In the genomic region with DNA sequence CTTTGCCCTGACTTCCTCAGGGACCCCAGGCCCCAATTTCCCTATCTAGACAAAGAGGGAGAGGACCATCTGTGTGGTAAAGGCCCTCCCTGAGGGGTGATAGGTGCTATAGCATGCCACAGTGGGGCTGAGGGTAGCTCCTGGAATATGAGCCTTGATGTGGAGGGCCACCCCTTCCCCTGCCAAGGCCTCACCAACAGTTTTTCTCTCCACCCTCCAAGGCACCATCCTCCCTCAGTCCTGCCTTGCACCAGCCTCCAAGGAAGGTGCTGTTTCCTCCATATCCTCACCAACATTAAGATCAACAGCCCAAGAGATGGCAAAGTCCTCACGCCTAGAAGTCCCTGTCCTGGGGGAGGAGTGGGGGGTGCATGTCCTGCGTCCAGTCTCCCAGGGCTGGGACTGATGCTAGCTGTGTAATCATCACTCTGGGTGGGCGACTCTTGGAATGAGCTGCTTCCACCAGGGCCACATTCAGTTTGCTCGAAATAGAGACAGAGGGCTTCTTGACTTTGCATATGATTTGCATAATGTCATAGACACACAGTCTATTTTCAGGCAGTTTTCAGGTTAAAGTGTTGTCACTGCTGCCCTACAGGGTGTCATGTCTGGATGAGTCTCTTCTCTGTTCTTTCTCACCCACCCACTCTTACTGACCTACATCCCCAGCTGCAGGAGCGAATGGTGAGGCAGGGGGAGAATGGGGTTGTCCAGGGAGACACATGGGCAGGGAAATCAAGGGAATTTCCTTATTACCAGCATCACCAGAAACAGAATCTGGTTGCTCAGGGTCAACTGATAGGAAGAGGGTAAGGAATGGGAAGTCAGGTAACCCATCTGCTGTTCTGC, we compare ENCODE assay signal across 15 cellular contexts. TPM values are rescaled to one million over a fixed set of nuclear protein-coding genes. Genes with fewer than 3 reads are reported as not detected.
DNase-seq lines count a peak whose midpoint lies in the region; ATAC-seq and TF ChIP-seq lines count a peak whose summit lies in the region.
"Had no signal": no experiment of that assay in that cellular context is flagged by ENCODE, and none has a peak within 500 bp of the region (broad histone marks: within the 10 kb centered on the region; RNA-seq: fewer than 3 reads in every experiment).

No MANE protein-coding gene starts in this region.

- H3K4me3 ChIP-seq in BLaER1 treated with 17β-estradiol and CSF1 and Interleukin-3, amounts not matched to agents 10 nM and 100 nM = no peak overlapping the region
- H3K4me3 ChIP-seq in left lung = no peak overlapping the region
- H3K4me3 ChIP-seq: cardiac muscle cell had no signal

- no peaks in the 10 kb centered on the region for H3K27me3 ChIP-seq in BLaER1 treated with 17β-estradiol and CSF1 and Interleukin-3, amounts not matched to agents 10 nM and 100 nM
- H3K27me3 ChIP-seq in left lung = no peaks in the 10 kb centered on the region
- H3K27me3 ChIP-seq: cardiac muscle cell had no signal

- H3K4me1 ChIP-seq in BLaER1 treated with 17β-estradiol and CSF1 and Interleukin-3, amounts not matched to agents 10 nM and 100 nM = peaks cover 37 to 63% (median 53%) of the 10 kb centered on the region in 10 experiments
- H3K4me1 ChIP-seq in left lung = peaks cover 14 to 42% of the 10 kb centered on the region in 2 donors

- peaks cover 0 to 16% (median 0%) of the 10 kb centered on the region in 11 experiments; a peak in 4 of 22 replicates for H3K36me3 ChIP-seq in BLaER1 treated with 17β-estradiol and CSF1 and Interleukin-3, amounts not matched to agents 10 nM and 100 nM
- H3K36me3 ChIP-seq in left lung = peaks cover 0 to 14% of the 10 kb centered on the region in 2 donors
- H3K36me3 ChIP-seq: cardiac muscle cell had no signal

- peak overlapping the region in 5 of 11 experiments; percentile 12 to 91 (median 74); a peak in 8 of 22 replicates for H3K27ac ChIP-seq in BLaER1 treated with 17β-estradiol and CSF1 and Interleukin-3, amounts not matched to agents 10 nM and 100 nM
- peak overlapping the region; percentile 33 to 77 for H3K27ac ChIP-seq in left lung
- H3K27ac ChIP-seq: cardiac muscle cell had no signal

- no peak for DNase-seq in left lung
- DNase-seq in NCI-H69 (lab: John Stamatoyannopoulos, UW) = no peak
- no peak for DNase-seq in stimulated activated CD4-positive, alpha-beta T cell treated with anti-CD3 and anti-CD28 coated beads, Interleukin-4, amount 100 ng/mL, for 24 hours
- no peak for DNase-seq in head of caudate nucleus
- DNase-seq: KBM-7; mammary epithelial cell; NCI-H1930; stimulated activated CD4-positive, alpha-beta T cell treated with anti-CD3 and anti-CD28 coated beads, Interleukin-15, amount 100 ng/mL, for 24 hours; SW 1271 had no signal

- peak overlapping the region; percentile 22 to 98 (median 89) for H3K4me2 ChIP-seq in BLaER1 treated with 17β-estradiol and CSF1 and Interleukin-3, amounts not matched to agents 10 nM and 100 nM

- no peaks in the 10 kb centered on the region for H4K20me1 ChIP-seq in BLaER1 treated with 17β-estradiol and CSF1 and Interleukin-3, amounts not matched to agents 10 nM and 100 nM

- no peak for TF ChIP-seq CTCF in left lung (IDR thresholded peaks at IDR 0.05)

- peak; percentile 76 for ATAC-seq in GM18867 (IDR thresholded peaks at IDR 0.05; ENCODE audit: unreplicated experiment)
- ATAC-seq in HG03442 (IDR thresholded peaks at IDR 0.05; ENCODE audit: unreplicated experiment) = peak; percentile 48
- no peak for ATAC-seq in left lung
- no peak for ATAC-seq in HG03571 (IDR thresholded peaks at IDR 0.05; ENCODE audit: unreplicated experiment)

- H3K9me3 ChIP-seq in BLaER1 treated with 17β-estradiol and CSF1 and Interleukin-3, amounts not matched to agents 10 nM and 100 nM (replicated peaks in 1 of 11) = no peaks in the 10 kb centered on the region
- no peaks in the 10 kb centered on the region for H3K9me3 ChIP-seq in left lung

- intact Hi-C loops in left lung (cut with DNase I) = no loop called here
- intact Hi-C loops in head of caudate nucleus (cut with DNase I) = no loop called here

- H3K9ac ChIP-seq in BLaER1 treated with 17β-estradiol and CSF1 and Interleukin-3, amounts not matched to agents 10 nM and 100 nM = no peak overlapping the region

RNA-seq across cellular contexts. Expression of a gene that starts 17.5 kb away (rescaled TPM):
- total RNA-seq in left lung = 100 to 1,000 TPM; 115 to 173 TPM

RNA-seq across cellular contexts. Expression of a gene that starts 26.7 kb away (rescaled TPM):
- 10 to 100 TPM; 24.9 to 26.6 TPM for total RNA-seq in left lung

RNA-seq across cellular contexts. Expression of a gene that starts 36.9 kb away (rescaled TPM):
- not detected for total RNA-seq in left lung
- total RNA-seq: mammary epithelial cell, osteoblast had no signal

Comparison
In these comparisons a context has a peak if more than half of its experiments do, and no peak if none do; other contexts are left out.
1. ATAC-seq: peak in GM18867 (single experiment) and HG03442 (single experiment); none in left lung (single experiment) and HG03571 (single experiment).